Comparison of ENCODE assay signal across 1 cellular context in genomic region chr11:33721984-33722383, GRCh38.
TF ChIP-seq lines count a peak whose summit lies in the region.

No MANE protein-coding gene starts in this region.

TF ChIP-seq in K562, 482 proteins besides CTCF, POLR2A, EP300 and RAD21:
- no peak for TF ChIP-seq ZNF124 (CRISPR knock-in tag; IDR thresholded peaks at IDR 0.05)
- 0 out of 2 replicates have a peak, but pooled peaks have one; percentile 2 for TF ChIP-seq USF1 (CRISPR knock-in tag; IDR thresholded peaks at IDR 0.05)
- TF ChIP-seq ZBTB43 (CRISPR knock-in tag; IDR thresholded peaks at IDR 0.05) = no peak
- no peak for TF ChIP-seq CEBPB (tag; IDR thresholded peaks at IDR 0.05)
- no peak for TF ChIP-seq ZNF232 (CRISPR knock-in tag; IDR thresholded peaks at IDR 0.05)
- no peak for TF ChIP-seq ZBTB2 (IDR thresholded peaks at IDR 0.05)
- TF ChIP-seq CXXC5 (CRISPR knock-in tag; IDR thresholded peaks at IDR 0.05) = no peak
